In genomic region chr6:147579667-147580066, GRCh38 we compare ENCODE assay signal across 22 cellular contexts.
"Had no signal": no experiment of that assay in that cellular context is flagged by ENCODE, and none has a peak within 500 bp of the region (broad histone marks: within the 10 kb centered on the region; RNA-seq: fewer than 3 reads in every experiment).

No MANE protein-coding gene starts in this region.

- H3K4me1 ChIP-seq: adrenal gland, right lobe of liver, testis, transverse colon had no signal

- H3K27ac ChIP-seq: adrenal gland, ascending aorta, cardiac muscle cell, coronary artery, gastrocnemius medialis, hepatocyte, right lobe of liver, skin epidermis, testis, transverse colon, VCaP had no signal

- H3K27me3 ChIP-seq: adrenal gland, ascending aorta, cardiac muscle cell, gastrocnemius medialis, hepatocyte, right lobe of liver, testis, transverse colon had no signal

- H3K9me3 ChIP-seq: adrenal gland, ascending aorta, gastrocnemius medialis, right lobe of liver, testis, transverse colon had no signal

- DNase-seq: activated CD4-positive, alpha-beta T cell treated with anti-CD3 and anti-CD28 coated beads for 4 hours; activated CD4-positive, alpha-beta T cell treated with anti-CD3 and anti-CD28 coated beads, Interleukin-2, amount 50 U/mL, for 4 hours; activated naive CD4-positive, alpha-beta T cell treated with Interleukin-2 at 50 U/mL for 16 hours; activated T-cell treated with anti-CD3 and anti-CD28 coated beads for 4 hours; activated T-cell treated with anti-CD3 and anti-CD28 coated beads, Interleukin-2, amount 50 U/mL, for 72 hours; adrenal gland; cerebellar nuclear complex; gastrocnemius medialis; islet precursor cell; right lobe of liver; stimulated activated CD4-positive, alpha-beta T cell treated with anti-CD3 and anti-CD28 coated beads, Interleukin-12 subunit alpha, Interleukin-12 subunit beta, amount 100 ng/mL, for 4 hours; stimulated activated CD4-positive, alpha-beta T cell treated with anti-CD3 and anti-CD28 coated beads, Interleukin-4, amount 100 ng/mL, for 1 hour; stimulated activated naive CD8-positive, alpha-beta T cell treated with anti-CD3 and anti-CD28 coated beads, Interleukin-15, Interleukin-2, amounts not matched to agents 100 U/mL and 50 U/mL, for 24 hours; testis; transverse colon had no signal

- ATAC-seq: activated T-cell treated with anti-CD3 and anti-CD28 coated beads, Interleukin-2, amount 50 U/mL, for 72 hours; gastrocnemius medialis; natural killer cell treated with Interleukin-12 subunit alpha and Interleukin-12 subunit beta and Interleukin-15 and Interleukin-18, amount 100 ng/mL, for 72 hours; right lobe of liver; stimulated activated naive CD8-positive, alpha-beta T cell treated with anti-CD3 and anti-CD28 coated beads, Interleukin-15, Interleukin-2, amounts not matched to agents 100 U/mL and 50 U/mL, for 24 hours had no signal

- H3K4me3 ChIP-seq: adrenal gland, ascending aorta, cardiac muscle cell, coronary artery, gastrocnemius medialis, hepatocyte, right lobe of liver, skin epidermis, testis, transverse colon had no signal

- H3K79me2 ChIP-seq: hepatocyte had no signal

- H3K4me2 ChIP-seq: hepatocyte had no signal

- H3K36me3 ChIP-seq: adrenal gland, ascending aorta, cardiac muscle cell, gastrocnemius medialis, right lobe of liver, transverse colon had no signal

- H2AFZ ChIP-seq: hepatocyte had no signal
